ENCODE assay signal across 8 cellular contexts in the genomic region with DNA sequence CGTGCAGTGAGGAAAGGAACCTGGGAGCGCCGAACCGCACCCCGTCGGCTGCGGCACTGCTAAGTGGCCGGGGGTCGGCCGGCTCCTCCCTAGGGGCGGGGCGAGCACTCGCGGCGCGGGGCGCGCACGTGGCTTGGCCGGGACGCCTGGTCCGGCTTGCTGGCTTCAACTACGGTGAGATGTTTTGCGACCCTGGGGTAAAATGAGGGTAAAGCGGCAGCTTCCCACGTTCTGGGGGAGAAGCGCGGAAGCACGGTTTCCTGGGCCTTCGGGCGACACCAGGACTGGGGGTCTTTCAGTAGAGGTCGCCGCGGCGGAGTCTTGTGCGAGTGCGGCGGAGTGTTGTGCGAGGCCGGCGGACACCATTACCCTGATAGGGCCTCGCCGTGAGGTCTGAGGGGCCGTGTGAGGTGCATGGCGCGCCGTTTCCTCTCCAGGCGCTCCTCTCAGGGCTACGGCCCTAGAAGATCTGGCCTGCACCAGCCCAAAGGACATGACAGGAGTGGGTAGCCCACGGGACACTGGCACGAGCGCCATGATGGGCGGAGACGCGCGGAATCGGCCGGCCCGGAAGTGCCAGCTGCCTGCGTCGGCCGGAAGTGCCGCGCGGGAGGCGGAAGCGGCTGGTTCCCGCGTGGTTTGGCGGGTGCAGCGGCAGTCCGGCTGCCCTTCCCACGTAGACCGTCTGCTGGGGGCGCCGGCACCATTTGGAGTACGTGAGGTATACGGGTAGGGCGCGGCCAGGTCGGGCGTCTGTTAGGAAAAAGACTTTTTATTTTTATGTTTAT. TPM values are rescaled to one million over a fixed set of nuclear protein-coding genes. Genes with fewer than 3 reads are reported as not detected.
DNase-seq lines count a peak whose midpoint lies in the region; ATAC-seq, FAIRE-seq and TF ChIP-seq lines count a peak whose summit lies in the region.

Gene PIGW (plus strand): TSS at position 107 of the 788 bp plus-strand sequence. CDS start 2,115 bp downstream, outside the sequence.

- TF ChIP-seq CTCF in H1 (IDR thresholded peaks at IDR 0.05; ENCODE audit: control extremely low read depth in 1 of 3, insufficient read depth in 1 of 3, low read depth in 1 of 3, low read length in 3 of 3): no peak

- ATAC-seq in GM21360 (IDR thresholded peaks at IDR 0.05; ENCODE audit: unreplicated experiment): peak; percentile 67

- H2BK12ac ChIP-seq in H1 (ENCODE audit: low read depth, low read length): peak within 1 kb of the TSS; percentile 75; the same call in 1 of the 2 replicates

- no peak within 1 kb of the TSS for H3K14ac ChIP-seq in H1 (ENCODE audit: insufficient read length)

- H3K23ac ChIP-seq in H1 (ENCODE audit: insufficient read length): no peak within 1 kb of the TSS

- no peak within 1 kb of the TSS for H2BK20ac ChIP-seq in H1 (ENCODE audit: low read length)

- peak within 1 kb of the TSS; percentile 89 for H2AK5ac ChIP-seq in H1 (ENCODE audit: low read depth, low read length)

- H3K79me2 ChIP-seq in H1 (ENCODE audit: control insufficient read depth in 1 of 2, insufficient read depth in 2 of 2, low read length in 2 of 2): peaks cover 0 to 37% of the 10 kb centered on the region in 2 experiments; a peak in 3 of 4 replicates

- H3K9ac ChIP-seq in NT2/D1 (ENCODE audit: insufficient read length, low read depth): peak within 1 kb of the TSS; percentile 98
- peak within 1 kb of the TSS; percentile 89 to 97 (median 96) for H3K9ac ChIP-seq in H1 (replicated peaks in 1 of 4; ENCODE audit: extremely low read depth in 1 of 4, low read depth in 3 of 4, low read length in 3 of 4)

- peak within 1 kb of the TSS; percentile 77 to 92 for H3K4me2 ChIP-seq in H1 (ENCODE audit: insufficient read depth in 1 of 2, low read depth in 2 of 2, low read length in 2 of 2)

- peaks cover 0 to 3% of the 10 kb centered on the region in 2 experiments for H4K20me1 ChIP-seq in H1 (replicated peaks in 1 of 2; ENCODE audit: control insufficient read depth in 1 of 2, insufficient read depth in 2 of 2, low read length in 2 of 2)

- TF ChIP-seq EP300 in H1 (IDR thresholded peaks at IDR 0.05; ENCODE audit: borderline replicate concordance in 1 of 2, low read depth in 2 of 2, low read length in 2 of 2): no peak

- DNase-seq in COLO668 (lab: John Stamatoyannopoulos, UW; ENCODE audit: unreplicated experiment) (peak; percentile 88), HUDEP-2 (lab: John Stamatoyannopoulos, UW; ENCODE audit: unreplicated experiment in 76 of 76) (peak in 74 of 76 experiments; percentile 51 to 94 (median 84)), NT2/D1 (ENCODE audit: low read depth, low spot score) (peak; percentile 77), H1 (ENCODE audit: low read depth in 1 of 2, low spot score in 2 of 2) (peak; percentile 87 to 93), mesenteric fat pad (ENCODE audit: low spot score) (peak; percentile 96)
- DNase-seq in activated CD8-positive, alpha-beta memory T cell treated with anti-CD3 and anti-CD28 coated beads for 48 hours (ENCODE audit: low read depth in 2 of 3, low spot score in 2 of 3): peak; percentile 63 to 88 (median 80)
- peak; percentile 59 for DNase-seq in stimulated activated CD8-positive, alpha-beta memory T cell treated with anti-CD3 and anti-CD28 coated beads, Interleukin-15, amount 100 ng/mL, for 1 hour (ENCODE audit: low read depth)

- H3K79me1 ChIP-seq in H1 (ENCODE audit: low read depth, low read length): peaks cover 3% of the 10 kb centered on the region; the same call in 1 of the 2 replicates

- H2AFZ ChIP-seq in H1 (ENCODE audit: low read length): no peak within 1 kb of the TSS

- H3K4me1 ChIP-seq in NT2/D1 (ENCODE audit: insufficient read depth, insufficient read length) (peaks cover 7% of the 10 kb centered on the region), H1 (replicated peaks in 1 of 4; ENCODE audit: control insufficient read depth in 3 of 4, insufficient read depth in 4 of 4, low read length in 3 of 4) (peaks cover 3 to 6% (median 5%) of the 10 kb centered on the region in 4 experiments; a peak in 4 of 7 replicates)

- H3K27ac ChIP-seq in H1 (ENCODE audit: low read depth, low read length): peak within 1 kb of the TSS; percentile 95

- peak within 1 kb of the TSS; percentile 90 for H3K4me3 ChIP-seq in NT2/D1 (ENCODE audit: insufficient read length, low read depth)
- peak within 1 kb of the TSS; percentile 84 to 96 (median 87) for H3K4me3 ChIP-seq in H1 (ENCODE audit: extremely low read depth in 1 of 4, insufficient read depth in 2 of 4, low read depth in 3 of 4, low read length in 4 of 4)

- peak within 1 kb of the TSS; percentile 67 for H2BK120ac ChIP-seq in H1 (replicated peaks; ENCODE audit: low read depth, low read length)

- H2BK5ac ChIP-seq in H1 (ENCODE audit: low read depth, low read length): peak within 1 kb of the TSS; percentile 97

- no peaks in the 10 kb centered on the region for H3K9me3 ChIP-seq in NT2/D1 (ENCODE audit: insufficient read depth, low read length)
- no peaks in the 10 kb centered on the region for H3K9me3 ChIP-seq in H1 (ENCODE audit: insufficient read depth in 2 of 2, low read depth in 1 of 2, low read length in 1 of 2)

- H3K18ac ChIP-seq in H1 (ENCODE audit: extremely low read depth, low read length): peak within 1 kb of the TSS; percentile 96

- H2BK15ac ChIP-seq in H1 (ENCODE audit: low read length): 0 out of 2 replicates have a peak within 1 kb of the TSS, but pooled peaks have one; percentile 18

- peak within 1 kb of the TSS; percentile 99 for H4K8ac ChIP-seq in H1 (ENCODE audit: extremely low read depth, insufficient read depth, low read length)

- H3K23me2 ChIP-seq in H1 (ENCODE audit: low read depth, low read length): peaks cover 11% of the 10 kb centered on the region

- WGBS in H1 (ENCODE audit: extremely low coverage in 1 of 2, insufficient coverage in 1 of 2, insufficient read length in 1 of 2, insufficient replicate concordance in 2 of 2, low coverage in 1 of 2, low lambda C conversion rate in 2 of 2, missing lambda C conversion rate in 1 of 2), 2 experiments: 0% methylated on average over 75 of the region's 82 CpGs; no CpG with 5 or more reads in 1 of the 2 experiments

- H3K27me3 ChIP-seq in NT2/D1 (ENCODE audit: insufficient read depth, insufficient read length): no peaks in the 10 kb centered on the region
- no peaks in the 10 kb centered on the region for H3K27me3 ChIP-seq in H1 (replicated peaks in 1 of 4; ENCODE audit: control insufficient read depth in 3 of 4, extremely low read depth in 1 of 4, insufficient read depth in 3 of 4, low read length in 3 of 4)

- peak within 1 kb of the TSS; percentile 93 for H3K56ac ChIP-seq in H1 (replicated peaks; ENCODE audit: insufficient read length, low read depth, low read length)

- peak within 1 kb of the TSS; percentile 99 for H4K5ac ChIP-seq in H1 (ENCODE audit: insufficient read length, low read depth, low read length)

- no peak for TF ChIP-seq RAD21 in H1 (IDR thresholded peaks at IDR 0.05 in 1 of 2, conservative IDR thresholded peaks at IDR 0.05 in 1 of 2; ENCODE audit: low read depth in 2 of 2, low read length in 2 of 2)

- H3K4ac ChIP-seq in H1 (replicated peaks; ENCODE audit: insufficient read length, low read depth, low read length): peak within 1 kb of the TSS; percentile 99

- FAIRE-seq in H1 (lab: Jason Lieb, UNC): no peak

- POLR2A ChIA-PET in H1 (lab: Charles Lee; ENCODE audit: partially characterized antibody): interaction anchor here (0.8 to 4.9 kb wide), 28 partner anchors 8 to 1721 kb away, joined by 3 to 101 read pairs (median 4); partner anchors contain the start of genes DHRS11, GGNBP2 and ZNHIT3

- H3K36me3 ChIP-seq in NT2/D1 (ENCODE audit: insufficient read depth, insufficient read length, low read length) (peaks cover 60% of the 10 kb centered on the region), H1 (ENCODE audit: control insufficient read depth in 2 of 4, insufficient read depth in 4 of 4, low read length in 3 of 4) (peaks cover 27 to 48% (median 35%) of the 10 kb centered on the region in 4 experiments)

- CTCF ChIA-PET in H1 (lab: Charles Lee; ENCODE audit: partially characterized antibody): interaction anchor here (1.2 to 1.5 kb wide), 3 partner anchors 13 to 67 kb away, joined by 3 to 4 read pairs (median 4); partner anchors contain the start of gene MRM1

- peak; percentile 83 to 93 for TF ChIP-seq POLR2A in H1 (IDR thresholded peaks at IDR 0.05; ENCODE audit: control extremely low read depth in 1 of 2, low read depth in 2 of 2, low read length in 2 of 2)

- peak within 1 kb of the TSS; percentile 100 for H4K91ac ChIP-seq in H1 (replicated peaks; ENCODE audit: insufficient read length, low read length)

TF ChIP-seq in H1, 55 proteins besides CTCF, POLR2A, EP300 and RAD21 (continues in another document):
- peak; percentile 63 for TF ChIP-seq E2F6 (IDR thresholded peaks at IDR 0.05)
- peak; percentile 93 for TF ChIP-seq POLR2AphosphoS5 (IDR thresholded peaks at IDR 0.05; ENCODE audit: low read depth, low read length)
- TF ChIP-seq GABPA (IDR thresholded peaks at IDR 0.05; ENCODE audit: borderline replicate concordance, insufficient read depth, low read length): peak; percentile 89

RNA-seq across cellular contexts. Expression of gene PIGW, which starts in this region (rescaled TPM):
- total RNA-seq in H1 (2021; fragmentation: NEBNext Ultra II Directional; extraction: Animal tissue kit (Norgen Biotek cat#: 25700)): 27.1 and 28.9 TPM in 2 replicates
- 10.3 and 12.1 TPM in 2 replicates for polyA plus RNA-seq in H1 (2011; rRNA removed)
- 14.0 TPM for polyA plus RNA-seq in H1 (2011; cell fraction: cytosol; rRNA removed)
- 4.5 TPM for polyA plus RNA-seq in H1 (2011; cell fraction: nucleus; rRNA removed)
- 12.1 to 22.5 TPM (median 16.3 TPM) in 4 replicates for polyA plus RNA-seq in H1 (2012, experiment 1 of 2)
- polyA plus RNA-seq in H1 (2012, experiment 2 of 2): 5.7 TPM
- polyA plus RNA-seq in H1 (2013, experiment 1 of 2): 16.5 TPM
- polyA plus RNA-seq in H1 (2013, experiment 2 of 2): 18.0 TPM
- polyA minus RNA-seq in H1 (2011; rRNA and poly(A)+ RNA removed): 6.4 and 7.3 TPM in 2 replicates
- 4.1 TPM for polyA minus RNA-seq in H1 (2011; cell fraction: cytosol; rRNA and poly(A)+ RNA removed)
- 10.2 TPM for polyA minus RNA-seq in H1 (2011; cell fraction: nucleus; rRNA and poly(A)+ RNA removed)
- total RNA-seq in mesenteric fat pad: 8.9 TPM

Comparison
In these comparisons a context has a peak if more than half of its experiments do, and no peak if none do; other contexts are left out.
1. Peak in every context shown above with its lines: DNase-seq, ATAC-seq, H3K4me3 ChIP-seq and H3K27ac ChIP-seq.